In the genomic region with DNA sequence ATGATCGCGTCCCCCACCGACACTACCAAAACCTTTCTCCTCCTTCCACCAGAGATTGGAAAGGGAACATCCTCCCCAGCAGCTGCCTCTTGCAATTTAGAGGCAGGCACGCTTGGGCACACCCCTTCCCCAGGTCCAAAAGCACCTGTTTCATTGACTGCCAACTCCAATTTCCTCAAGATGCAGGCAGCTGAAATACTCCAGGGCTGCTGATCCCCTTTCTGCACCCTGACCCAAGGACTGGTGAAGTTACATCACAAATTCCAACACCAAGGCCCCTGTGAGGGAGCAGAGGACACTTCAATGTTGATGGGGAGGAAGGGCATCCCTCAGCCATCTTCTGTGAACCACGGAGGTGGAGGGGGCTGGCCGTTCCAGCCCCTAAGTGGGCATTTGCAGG, we compare ENCODE assay signal across 23 cellular contexts. TPM values are rescaled to one million over a fixed set of nuclear protein-coding genes. Genes with fewer than 3 reads are reported as not detected.
A peak's percentile ranks its signal among the peaks of the same experiment; 100 is the strongest.
DNase-seq lines count a peak whose midpoint lies in the region; ATAC-seq lines count a peak whose summit lies in the region.
"Had no signal": no experiment of that assay in that cellular context is flagged by ENCODE, and none has a peak within 500 bp of the region (broad histone marks: within the 10 kb centered on the region; RNA-seq: fewer than 3 reads in every experiment).

No MANE protein-coding gene starts in this region.

- ATAC-seq in central memory CD8-positive, alpha-beta T cell (replicated peaks; ENCODE audit: extremely low read depth, poor library complexity, severe bottlenecking): no peak
- no peak for ATAC-seq in HG03039 (IDR thresholded peaks at IDR 0.05; ENCODE audit: unreplicated experiment)
- ATAC-seq: left colon, psoas muscle had no signal

- H3K36me3 Mint-ChIP-seq in activated CD4-positive, alpha-beta memory T cell treated with anti-CD3 and anti-CD28 coated beads, Interleukin-2, amount 10 ng/mL, durations not matched to agents 7 days and 5 days (ENCODE audit: low read depth): peaks cover 76% of the 10 kb centered on the region
- H3K36me3 Mint-ChIP-seq in central memory CD8-positive, alpha-beta T cell (ENCODE audit: insufficient read depth): peaks cover 71% of the 10 kb centered on the region

- CTCF ChIA-PET in activated CD4-positive, alpha-beta memory T cell treated with anti-CD3 and anti-CD28 coated beads, Interleukin-2, amount 10 ng/mL, durations not matched to agents 7 days and 5 days (lab: Charles Lee): interaction anchor here (3.4 to 16.6 kb wide), 2 partner anchors 12 to 27 kb away, joined by 14 to 214 read pairs; no protein-coding TSS in a partner anchor

- H3K9me3 Mint-ChIP-seq in activated CD4-positive, alpha-beta memory T cell treated with anti-CD3 and anti-CD28 coated beads, Interleukin-2, amount 10 ng/mL, durations not matched to agents 7 days and 5 days: no peaks in the 10 kb centered on the region
- H3K9me3 Mint-ChIP-seq in central memory CD8-positive, alpha-beta T cell: no peaks in the 10 kb centered on the region
- H3K9me3 Mint-ChIP-seq: H9 had no signal

- peak overlapping the region; percentile 76 for H3K4me3 Mint-ChIP-seq in activated CD4-positive, alpha-beta memory T cell treated with anti-CD3 and anti-CD28 coated beads, Interleukin-2, amount 10 ng/mL, durations not matched to agents 7 days and 5 days
- peak overlapping the region; percentile 84 for H3K4me3 Mint-ChIP-seq in central memory CD8-positive, alpha-beta T cell
- H3K4me3 Mint-ChIP-seq: H9 had no signal

- no peaks in the 10 kb centered on the region for H3K27me3 Mint-ChIP-seq in activated CD4-positive, alpha-beta memory T cell treated with anti-CD3 and anti-CD28 coated beads, Interleukin-2, amount 10 ng/mL, durations not matched to agents 7 days and 5 days
- H3K27me3 Mint-ChIP-seq in central memory CD8-positive, alpha-beta T cell: no peaks in the 10 kb centered on the region

- peak overlapping the region; percentile 27 for H3K27ac ChIP-seq in temporal lobe (ENCODE audit: low read depth, low read length)
- H3K27ac ChIP-seq: psoas muscle, vagina had no signal

- H3K27ac Mint-ChIP-seq in activated CD4-positive, alpha-beta memory T cell treated with anti-CD3 and anti-CD28 coated beads, Interleukin-2, amount 10 ng/mL, durations not matched to agents 7 days and 5 days: peak overlapping the region; percentile 99
- H3K27ac Mint-ChIP-seq in central memory CD8-positive, alpha-beta T cell (ENCODE audit: low read depth): peak overlapping the region; percentile 97

- POLR2A ChIA-PET in activated CD4-positive, alpha-beta memory T cell treated with anti-CD3 and anti-CD28 coated beads, Interleukin-2, amount 10 ng/mL, durations not matched to agents 7 days and 5 days (lab: Charles Lee): interaction anchor here (1.4 to 41.9 kb wide), 4 partner anchors 1 to 28 kb away, joined by 3 to 1689 read pairs (median 573); a partner anchor contains a TSS

- peaks cover 97% of the 10 kb centered on the region for H3K4me1 Mint-ChIP-seq in activated CD4-positive, alpha-beta memory T cell treated with anti-CD3 and anti-CD28 coated beads, Interleukin-2, amount 10 ng/mL, durations not matched to agents 7 days and 5 days
- peaks cover 100% of the 10 kb centered on the region for H3K4me1 Mint-ChIP-seq in central memory CD8-positive, alpha-beta T cell

- DNase-seq in activated effector memory CD4-positive, alpha-beta T cell treated with anti-CD3 and anti-CD28 coated beads, Interleukin-2, amount 50 U/mL, for 16 hours: peak; percentile 64
- DNase-seq in activated effector memory CD4-positive, alpha-beta T cell treated with Interleukin-2 at 50 U/mL for 16 hours: no peak
- DNase-seq in activated CD4-positive, alpha-beta memory T cell treated with anti-CD3 and anti-CD28 coated beads, Interleukin-2, amount 10 ng/mL, durations not matched to agents 7 days and 5 days: no peak
- no peak for DNase-seq in central memory CD8-positive, alpha-beta T cell (ENCODE audit: low spot score in 2 of 2)
- no peak for DNase-seq in Kasumi-1 (lab: John Stamatoyannopoulos, UW)
- DNase-seq in UCSD-AML1 (lab: John Stamatoyannopoulos, UW; ENCODE audit: unreplicated experiment): no peak
- DNase-seq: activated CD4-positive, CD25-positive, alpha-beta regulatory T cell; activated CD8-positive, alpha-beta memory T cell treated with anti-CD3 and anti-CD28 coated beads, Interleukin-2, amount 50 U/mL, for 4 hours; amygdala; central memory CD4-positive, alpha-beta T cell; DMS79; effector CD4-positive, alpha-beta T cell; glutamatergic neuron; H9; left colon; NCI-H1105 treated with DMSO at 0.1 percent for 48 hours; NCI-H2081 treated with DMSO at 0.1 percent for 48 hours; NCI-H510A; psoas muscle; stimulated activated CD4-positive, alpha-beta T cell treated with anti-CD3 and anti-CD28 coated beads, Interleukin-4, amount 100 ng/mL, for 4 hours had no signal

RNA-seq across cellular contexts. Expression of a gene that starts 33.8 kb away (rescaled TPM):
- 10 to 100 TPM; 81.7 to 82.0 TPM for total RNA-seq in activated CD4-positive, alpha-beta memory T cell treated with anti-CD3 and anti-CD28 coated beads, Interleukin-2, amount 10 ng/mL, durations not matched to agents 7 days and 5 days
- 35.4 TPM for total RNA-seq in temporal lobe
